ENCODE assay signal across 14 cellular contexts in the genomic region with DNA sequence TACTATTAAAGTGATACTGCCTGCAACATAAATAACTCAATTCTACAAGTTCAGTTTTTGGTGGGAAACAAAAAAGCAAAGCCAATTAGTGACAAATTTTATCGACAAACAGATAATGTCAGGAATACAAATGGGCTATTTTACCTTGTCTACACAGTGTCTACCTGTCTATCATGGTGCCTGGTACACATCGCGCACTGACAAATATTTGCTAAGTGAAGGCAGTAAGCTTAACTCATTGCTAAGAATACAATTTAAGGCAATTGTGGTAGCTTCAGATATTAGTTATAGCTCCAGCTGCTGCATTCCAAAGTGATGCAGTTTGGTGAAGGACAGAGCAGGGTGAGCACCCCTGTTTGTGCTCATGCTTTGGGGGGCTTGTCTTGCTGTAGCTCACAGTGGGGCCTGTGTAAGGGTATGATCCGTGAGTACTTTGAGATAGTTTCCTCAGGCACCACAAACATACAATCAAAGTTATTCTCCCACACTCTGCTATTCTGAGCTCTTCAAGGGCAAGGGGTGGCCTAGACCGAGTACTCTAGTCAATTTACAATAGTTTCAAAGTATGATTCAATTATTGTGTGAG. TPM values are rescaled to one million over a fixed set of nuclear protein-coding genes. Genes with fewer than 3 reads are reported as not detected.
DNase-seq lines count a peak whose midpoint lies in the region; ATAC-seq, FAIRE-seq and TF ChIP-seq lines count a peak whose summit lies in the region.
"Had no signal": no experiment of that assay in that cellular context is flagged by ENCODE, and none has a peak within 500 bp of the region (broad histone marks: within the 10 kb centered on the region; RNA-seq: fewer than 3 reads in every experiment).

No MANE protein-coding gene starts in this region.

- no peak for TF ChIP-seq POLR2A in GM12891 (IDR thresholded peaks at IDR 0.05; ENCODE audit: low read depth, low read length)
- no peak for TF ChIP-seq POLR2A in body of pancreas (IDR thresholded peaks at IDR 0.05)

- WGBS in body of pancreas, 2 donors, result 22 to 27% methylated on average over 5 of the region's 5 CpGs

- TF ChIP-seq CTCF in 22Rv1 (IDR thresholded peaks at IDR 0.05), result no peak
- TF ChIP-seq CTCF in body of pancreas (IDR thresholded peaks at IDR 0.05), result no peak
- TF ChIP-seq CTCF in osteoblast (IDR thresholded peaks at IDR 0.05; ENCODE audit: extremely low read depth, low read depth, low read length), result no peak

- DNase-seq in GM12891 (ENCODE audit: insufficient read length, low spot score) (no peak), body of pancreas (no peak), osteoblast (ENCODE audit: insufficient read length, low spot score, missing footprints) (peak; percentile 71), NCI-H2171 treated with DMSO at 0.1 percent for 48 hours (lab: John Stamatoyannopoulos, UW) (no peak), NCI-H2081 (lab: John Stamatoyannopoulos, UW) (no peak), glomerular visceral epithelial cell (ENCODE audit: extremely low spot score) (no peak)
- DNase-seq: H9, NCI-H1105 treated with DMSO at 0.1 percent for 48 hours, NCI-H187, NCI-H774, RPMI8226, SJCRH30 had no signal

- H3K27ac ChIP-seq in 22Rv1 (peak overlapping the region; percentile 29), body of pancreas (peak overlapping the region in 3 of 4 donors; percentile 3 to 35 (median 13)), osteoblast (ENCODE audit: low read depth, low read length) (peak overlapping the region; percentile 40)
- H3K27ac ChIP-seq: SJCRH30 had no signal

- H3K4me1 ChIP-seq in body of pancreas (peaks cover 65% of the 10 kb centered on the region), osteoblast (ENCODE audit: insufficient read depth, low read length) (peaks cover 38% of the 10 kb centered on the region)
- H3K4me1 ChIP-seq: SJCRH30 had no signal

- H2AFZ ChIP-seq in osteoblast (ENCODE audit: low read length), result no peak overlapping the region

- H3K4me3 ChIP-seq in body of pancreas (no peak overlapping the region), osteoblast (ENCODE audit: insufficient read depth, low read length) (no peak overlapping the region)
- H3K4me3 ChIP-seq: SJCRH30 had no signal

- peaks cover 39% of the 10 kb centered on the region for H4K20me1 ChIP-seq in osteoblast (ENCODE audit: insufficient read depth, low read length)

- intact Hi-C loops in body of pancreas (cut with DNase I), result no loop called here

- FAIRE-seq in GM12891 (lab: Jason Lieb, UNC), result peak; percentile 23

- peaks cover 0 to 2% of the 10 kb centered on the region in 2 donors for H3K36me3 ChIP-seq in body of pancreas (replicated peaks in 1 of 2; ENCODE audit: insufficient read depth in 1 of 2, low read depth in 2 of 2)
- peaks cover 20% of the 10 kb centered on the region for H3K36me3 ChIP-seq in osteoblast (ENCODE audit: insufficient read depth, low read length)
- H3K36me3 ChIP-seq: SJCRH30 had no signal

- H3K9me3 ChIP-seq in body of pancreas (no peaks in the 10 kb centered on the region), osteoblast (ENCODE audit: low read depth, low read length) (no peaks in the 10 kb centered on the region)
- H3K9me3 ChIP-seq: SJCRH30 had no signal

- H3K27me3 ChIP-seq in body of pancreas, result no peaks in the 10 kb centered on the region
- no peaks in the 10 kb centered on the region for H3K27me3 ChIP-seq in osteoblast (ENCODE audit: insufficient read depth, low read length)
- H3K27me3 ChIP-seq: SJCRH30 had no signal

- H3K4me2 ChIP-seq in osteoblast (ENCODE audit: insufficient read depth, low read length), result no peak overlapping the region

- peaks cover 97% of the 10 kb centered on the region for H3K79me2 ChIP-seq in osteoblast (ENCODE audit: insufficient read depth, low read length)

- no peak for ATAC-seq in body of pancreas
- ATAC-seq in activated CD4-positive, CD25-positive, alpha-beta regulatory T cell treated with anti-CD3 and anti-CD28 coated beads, Interleukin-2, amount 50 U/mL, for 24 hours, result no peak

TF ChIP-seq in GM12891, 5 proteins besides CTCF, POLR2A, EP300 and RAD21:
- no peak for TF ChIP-seq SPI1 (IDR thresholded peaks at IDR 0.05; ENCODE audit: low read depth, low read length)
- no peak for TF ChIP-seq PAX5 (IDR thresholded peaks at IDR 0.05; ENCODE audit: insufficient read depth, low read length, severe bottlenecking)

RNA-seq across cellular contexts. Expression of a gene that starts 24.7 kb away (rescaled TPM):
- polyA plus RNA-seq in GM12891 (2012; ENCODE audit: low read depth, missing spikeins), result 19.1 TPM
- total RNA-seq in body of pancreas (100 to 1,000 TPM; 100 to 104 TPM), osteoblast (113 and 123 TPM in 2 replicates)
